In genomic region chr3:169863458-169863899, GRCh38 we compare ENCODE assay signal across 1 cellular context.
TF ChIP-seq lines count a peak whose summit lies in the region.

No MANE protein-coding gene starts in this region.

TF ChIP-seq in neural cell, 6 proteins besides CTCF, POLR2A, EP300 and RAD21:
- TF ChIP-seq REST (IDR thresholded peaks at IDR 0.05; ENCODE audit: borderline replicate concordance): no peak
- no peak for TF ChIP-seq EZH2 (IDR thresholded peaks at IDR 0.05; ENCODE audit: borderline replicate concordance, insufficient read depth, low read length, poor library complexity, severe bottlenecking)
- TF ChIP-seq POLR2AphosphoS5 (IDR thresholded peaks at IDR 0.05): no peak
- TF ChIP-seq TAF1 (IDR thresholded peaks at IDR 0.05; ENCODE audit: low read depth): no peak
- no peak for TF ChIP-seq MXI1 (conservative IDR thresholded peaks at IDR 0.05; ENCODE audit: poor library complexity, severe bottlenecking)
- no peak for TF ChIP-seq SMC3 (conservative IDR thresholded peaks at IDR 0.05; ENCODE audit: poor library complexity)
